Comparison of ENCODE assay signal across 17 cellular contexts in genomic region chr5:137190031-137190430, GRCh38.
"Had no signal": no experiment of that assay in that cellular context is flagged by ENCODE, and none has a peak within 500 bp of the region (broad histone marks: within the 10 kb centered on the region; RNA-seq: fewer than 3 reads in every experiment).

No MANE protein-coding gene starts in this region.

- DNase-seq: activated B cell treated with CpG ODN at 0.5 μM for 24 hours; activated CD4-positive, alpha-beta memory T cell treated with anti-CD3 and anti-CD28 coated beads, Interleukin-2, amount 10 ng/mL, durations not matched to agents 7 days and 5 days; activated CD4-positive, alpha-beta T cell treated with anti-CD3 and anti-CD28 coated beads for 4 hours; activated CD8-positive, alpha-beta memory T cell treated with anti-CD3 and anti-CD28 coated beads, Interleukin-2, amount 10 ng/mL, durations not matched to agents 7 days and 5 days; activated naive CD8-positive, alpha-beta T cell treated with anti-CD3 and anti-CD28 coated beads, Interleukin-2, amount 10 ng/mL, durations not matched to agents 7 days and 5 days; cortex of kidney; left ventricle myocardium superior; mucosa of descending colon; naive B cell had no signal

- H3K36me3 Mint-ChIP-seq: activated CD8-positive, alpha-beta memory T cell treated with anti-CD3 and anti-CD28 coated beads, Interleukin-2, amount 10 ng/mL, durations not matched to agents 7 days and 5 days; activated naive CD8-positive, alpha-beta T cell treated with anti-CD3 and anti-CD28 coated beads, Interleukin-2, amount 10 ng/mL, durations not matched to agents 7 days and 5 days; naive B cell; type B pancreatic cell had no signal

- H3K36me3 ChIP-seq: breast epithelium, right atrium auricular region, suprapubic skin had no signal

- H3K4me1 ChIP-seq: breast epithelium, suprapubic skin had no signal

- H3K4me1 Mint-ChIP-seq: activated B cell treated with CpG ODN at 0.5 μM for 24 hours; activated CD4-positive, alpha-beta memory T cell treated with anti-CD3 and anti-CD28 coated beads, Interleukin-2, amount 10 ng/mL, durations not matched to agents 7 days and 5 days; activated CD8-positive, alpha-beta memory T cell treated with anti-CD3 and anti-CD28 coated beads, Interleukin-2, amount 10 ng/mL, durations not matched to agents 7 days and 5 days; activated naive CD8-positive, alpha-beta T cell treated with anti-CD3 and anti-CD28 coated beads, Interleukin-2, amount 10 ng/mL, durations not matched to agents 7 days and 5 days; naive B cell; neural crest cell had no signal

- H3K9me3 ChIP-seq: breast epithelium, mucosa of descending colon, right atrium auricular region, suprapubic skin had no signal

- H3K4me3 ChIP-seq: breast epithelium, mucosa of descending colon, right atrium auricular region, skin epidermis, suprapubic skin had no signal

- H3K27me3 ChIP-seq: breast epithelium, right atrium auricular region, suprapubic skin had no signal

- H3K9me3 Mint-ChIP-seq: activated B cell treated with CpG ODN at 0.5 μM for 24 hours; activated CD4-positive, alpha-beta memory T cell treated with anti-CD3 and anti-CD28 coated beads, Interleukin-2, amount 10 ng/mL, durations not matched to agents 7 days and 5 days; activated naive CD8-positive, alpha-beta T cell treated with anti-CD3 and anti-CD28 coated beads, Interleukin-2, amount 10 ng/mL, durations not matched to agents 7 days and 5 days; neural crest cell; stimulated activated naive CD8-positive, alpha-beta T cell treated with anti-CD3 and anti-CD28 coated beads, Interleukin-15, Interleukin-2, amounts not matched to agents 100 ng/mL and 50 ng/mL, for 24 hours; type B pancreatic cell had no signal

- H3K27me3 Mint-ChIP-seq: activated B cell treated with CpG ODN at 0.5 μM for 24 hours; activated CD4-positive, alpha-beta memory T cell treated with anti-CD3 and anti-CD28 coated beads, Interleukin-2, amount 10 ng/mL, durations not matched to agents 7 days and 5 days; activated CD8-positive, alpha-beta memory T cell treated with anti-CD3 and anti-CD28 coated beads, Interleukin-2, amount 10 ng/mL, durations not matched to agents 7 days and 5 days; activated naive CD8-positive, alpha-beta T cell treated with anti-CD3 and anti-CD28 coated beads, Interleukin-2, amount 10 ng/mL, durations not matched to agents 7 days and 5 days had no signal

- H3K27ac ChIP-seq: breast epithelium, skin epidermis, suprapubic skin had no signal

- H3K4me3 Mint-ChIP-seq: activated B cell treated with CpG ODN at 0.5 μM for 24 hours; activated CD4-positive, alpha-beta memory T cell treated with anti-CD3 and anti-CD28 coated beads, Interleukin-2, amount 10 ng/mL, durations not matched to agents 7 days and 5 days; activated CD8-positive, alpha-beta memory T cell treated with anti-CD3 and anti-CD28 coated beads, Interleukin-2, amount 10 ng/mL, durations not matched to agents 7 days and 5 days; activated naive CD8-positive, alpha-beta T cell treated with anti-CD3 and anti-CD28 coated beads, Interleukin-2, amount 10 ng/mL, durations not matched to agents 7 days and 5 days; naive B cell; neural crest cell; stimulated activated naive CD8-positive, alpha-beta T cell treated with anti-CD3 and anti-CD28 coated beads, Interleukin-15, Interleukin-2, amounts not matched to agents 100 ng/mL and 50 ng/mL, for 24 hours; type B pancreatic cell had no signal

- ATAC-seq: activated CD8-positive, alpha-beta memory T cell treated with anti-CD3 and anti-CD28 coated beads, Interleukin-2, amount 10 ng/mL, durations not matched to agents 7 days and 5 days; left ventricle myocardium superior; mucosa of descending colon had no signal

- H3K27ac Mint-ChIP-seq: activated B cell treated with CpG ODN at 0.5 μM for 24 hours; activated CD4-positive, alpha-beta memory T cell treated with anti-CD3 and anti-CD28 coated beads, Interleukin-2, amount 10 ng/mL, durations not matched to agents 7 days and 5 days; activated CD8-positive, alpha-beta memory T cell treated with anti-CD3 and anti-CD28 coated beads, Interleukin-2, amount 10 ng/mL, durations not matched to agents 7 days and 5 days; activated naive CD8-positive, alpha-beta T cell treated with anti-CD3 and anti-CD28 coated beads, Interleukin-2, amount 10 ng/mL, durations not matched to agents 7 days and 5 days; naive B cell; progenitor cell of endocrine pancreas; stimulated activated naive CD8-positive, alpha-beta T cell treated with anti-CD3 and anti-CD28 coated beads, Interleukin-15, Interleukin-2, amounts not matched to agents 100 ng/mL and 50 ng/mL, for 24 hours; type B pancreatic cell had no signal
